1 cellular context compared by ENCODE assay signal in genomic region chr1:36396359-36396758, GRCh38.
TF ChIP-seq lines count a peak whose summit lies in the region.

No MANE protein-coding gene starts in this region.

TF ChIP-seq in GM12878, 131 proteins besides CTCF, POLR2A, EP300 and RAD21:
- TF ChIP-seq E4F1 (IDR thresholded peaks at IDR 0.05; ENCODE audit: borderline replicate concordance, partially characterized antibody) (no peak), YBX1 (IDR thresholded peaks at IDR 0.05) (no peak), TAF1 (IDR thresholded peaks at IDR 0.05; ENCODE audit: borderline replicate concordance, low read depth, low read length) (no peak), ZNF592 (IDR thresholded peaks at IDR 0.05) (no peak), JUNB (IDR thresholded peaks at IDR 0.05) (peak; percentile 78), PKNOX1 (IDR thresholded peaks at IDR 0.05) (no peak), SMC3 (IDR thresholded peaks at IDR 0.05; ENCODE audit: borderline replicate concordance, low read length) (no peak), NKRF (conservative IDR thresholded peaks at IDR 0.05) (no peak), IRF4 (IDR thresholded peaks at IDR 0.05; ENCODE audit: low read depth, low read length) (0 out of 2 replicates have a peak, but pooled peaks have one; percentile 32), ZNF24 (IDR thresholded peaks at IDR 0.05) (no peak), NFIC (IDR thresholded peaks at IDR 0.05; ENCODE audit: low read depth, low read length) (no peak), ASH2L (IDR thresholded peaks at IDR 0.05; ENCODE audit: borderline replicate concordance, low read depth) (no peak), RUNX3 (IDR thresholded peaks at IDR 0.05; ENCODE audit: low read length) (peak; percentile 47), TCF12 (IDR thresholded peaks at IDR 0.05; ENCODE audit: low read depth, low read length) (0 out of 2 replicates have a peak, but pooled peaks have one; percentile 14), CREB1 (IDR thresholded peaks at IDR 0.05; ENCODE audit: low read depth) (no peak), KAT2A (conservative IDR thresholded peaks at IDR 0.05; ENCODE audit: control insufficient read depth, low read depth, low read length) (no peak)
